10 cellular contexts compared by ENCODE assay signal in genomic region chr15:69081310-69082004, GRCh38.
DNase-seq lines count a peak whose midpoint lies in the region; ATAC-seq, FAIRE-seq and TF ChIP-seq lines count a peak whose summit lies in the region.
"Had no signal": no experiment of that assay in that cellular context is flagged by ENCODE, and none has a peak within 500 bp of the region (broad histone marks: within the 10 kb centered on the region; RNA-seq: fewer than 3 reads in every experiment).

No MANE protein-coding gene starts in this region.

- H3K36me3 ChIP-seq in mammary epithelial cell (ENCODE audit: insufficient read depth, low read length) (no peaks in the 10 kb centered on the region), kidney (ENCODE audit: control insufficient read depth in 1 of 2, insufficient read depth in 2 of 2, low read length in 2 of 2) (no peaks in the 10 kb centered on the region)

- no peaks in the 10 kb centered on the region for H3K9me3 Mint-ChIP-seq in stimulated activated naive CD8-positive, alpha-beta T cell treated with anti-CD3 and anti-CD28 coated beads, Interleukin-15, amount 100 ng/mL, for 72 hours

- H4K20me1 ChIP-seq in mammary epithelial cell (ENCODE audit: insufficient read depth, low read length): no peaks in the 10 kb centered on the region

- WGBS in mammary epithelial cell (ENCODE audit: low coverage, missing lambda C conversion rate): 16% methylated on average over 10 of the region's 10 CpGs

- CTCF ChIA-PET in mammary epithelial cell (lab: Charles Lee; ENCODE audit: low non-redundant PET): no interaction called here
- CTCF ChIA-PET in RWPE1 (lab: Yijun Ruan, JAX): no interaction called here

- H3K4me1 Mint-ChIP-seq in stimulated activated naive CD8-positive, alpha-beta T cell treated with anti-CD3 and anti-CD28 coated beads, Interleukin-15, amount 100 ng/mL, for 72 hours: peaks cover 18% of the 10 kb centered on the region

- H3K27me3 ChIP-seq in mammary epithelial cell (ENCODE audit: insufficient read depth, low read length): no peaks in the 10 kb centered on the region

- peaks cover 35% of the 10 kb centered on the region for H3K27me3 Mint-ChIP-seq in stimulated activated naive CD8-positive, alpha-beta T cell treated with anti-CD3 and anti-CD28 coated beads, Interleukin-15, amount 100 ng/mL, for 72 hours

- no peak for ATAC-seq in stimulated activated naive CD8-positive, alpha-beta T cell treated with anti-CD3 and anti-CD28 coated beads, Interleukin-15, amount 100 ng/mL, for 72 hours

- dilution Hi-C loops in mammary epithelial cell (cut with HindIII; ENCODE audit: low sequenced_read_pairs): no loop called here

- POLR2A ChIA-PET in RWPE1 (lab: Yijun Ruan, JAX; ENCODE audit: low non-redundant PET): no interaction called here

- H2AFZ ChIP-seq in mammary epithelial cell (ENCODE audit: low read depth, low read length): peak overlapping the region; percentile 84

- intact Hi-C loops in mammary epithelial cell (cut with micrococcal nuclease): loop anchor here (2.0 kb wide), 1 partner anchor 79 kb away; the partner anchor contains the start of gene GLCE
- intact Hi-C loops in kidney (cut with DNase I): no loop called here

- H3K79me2 ChIP-seq in mammary epithelial cell (ENCODE audit: insufficient read depth, low read length): no peaks in the 10 kb centered on the region

- H3K9ac ChIP-seq in mammary epithelial cell (ENCODE audit: insufficient read depth, low read length) (no peak overlapping the region), kidney (ENCODE audit: low read length in 2 of 2) (no peak overlapping the region)

- H3K4me3 Mint-ChIP-seq in stimulated activated naive CD8-positive, alpha-beta T cell treated with anti-CD3 and anti-CD28 coated beads, Interleukin-15, amount 100 ng/mL, for 72 hours: no peak overlapping the region

- H3K4me1 ChIP-seq in mammary epithelial cell (ENCODE audit: insufficient read depth, low read length): peaks cover 19% of the 10 kb centered on the region
- peaks cover 15 to 28% of the 10 kb centered on the region in 2 donors for H3K4me1 ChIP-seq in kidney (ENCODE audit: control insufficient read depth in 1 of 2, insufficient read depth in 1 of 2, low read depth in 1 of 2, low read length in 2 of 2)

- TF ChIP-seq CTCF in mammary epithelial cell (conservative IDR thresholded peaks at IDR 0.05 in 1 of 2, IDR thresholded peaks at IDR 0.05 in 1 of 2; ENCODE audit: extremely low read depth in 1 of 2, insufficient read depth in 1 of 2, low read depth in 1 of 2, low read length in 2 of 2) (no peak), kidney (IDR thresholded peaks at IDR 0.05; ENCODE audit: borderline replicate concordance, extremely low read depth, insufficient read depth) (no peak), RWPE1 (conservative IDR thresholded peaks at IDR 0.05; ENCODE audit: low read depth) (no peak)

- no TSS peak for BruUV-seq in mammary epithelial cell (replicated peaks; lab: Mats Ljungman, UMichigan)

- in situ Hi-C loops in mammary epithelial cell (cut with MboI; ENCODE audit: low sequenced_read_pairs in 2 of 2): no loop called here

- H3K4me3 ChIP-seq in mammary epithelial cell (replicated peaks in 1 of 3; ENCODE audit: insufficient read depth in 1 of 3, low read depth in 2 of 3, low read length in 3 of 3) (no peak overlapping the region), kidney (ENCODE audit: low read length in 2 of 2) (no peak overlapping the region), skin epidermis (no peak overlapping the region)

- H3K9me3 ChIP-seq in mammary epithelial cell (replicated peaks; ENCODE audit: insufficient read depth, low read length): no peaks in the 10 kb centered on the region
- no peaks in the 10 kb centered on the region for H3K9me3 ChIP-seq in kidney (ENCODE audit: control insufficient read depth in 1 of 2, low read length in 2 of 2)

- no peak overlapping the region for H3K4me2 ChIP-seq in mammary epithelial cell (ENCODE audit: insufficient read depth, low read depth, low read length)

- H3K27ac Mint-ChIP-seq in stimulated activated naive CD8-positive, alpha-beta T cell treated with anti-CD3 and anti-CD28 coated beads, Interleukin-15, amount 100 ng/mL, for 72 hours: no peak overlapping the region

- DNase-seq in EL (peak; percentile 69), mammary epithelial cell (peak; percentile 4), kidney (peak; percentile 82), RWPE1 (ENCODE audit: low spot score) (no peak), Kasumi-1 (lab: John Stamatoyannopoulos, UW) (no peak)
- DNase-seq in effector CD4-positive, alpha-beta T cell: no peak
- no peak for DNase-seq in stimulated activated naive CD8-positive, alpha-beta T cell treated with anti-CD3 and anti-CD28 coated beads, Interleukin-15, amount 100 ng/mL, for 72 hours
- DNase-seq: T-helper 1 cell had no signal

- FAIRE-seq in kidney (lab: Jason Lieb, UNC): no peak
- FAIRE-seq: frontal cortex had no signal

- H3K27ac ChIP-seq in mammary epithelial cell (ENCODE audit: insufficient read depth, low read depth, low read length): no peak overlapping the region
- H3K27ac ChIP-seq in kidney (ENCODE audit: low read depth in 2 of 2, low read length in 2 of 2): peak overlapping the region; percentile 44 to 52
- H3K27ac ChIP-seq in skin epidermis: peak overlapping the region in 14 of 21 experiments; percentile 0 to 78 (median 38)
- H3K27ac ChIP-seq in RWPE1: no peak overlapping the region

Comparison
In these comparisons a context has a peak if more than half of its experiments do, and no peak if none do; other contexts are left out.
1. DNase-seq: peak in EL (single experiment), mammary epithelial cell (single experiment) and kidney (single experiment); none in RWPE1 (single experiment), effector CD4-positive, alpha-beta T cell (single experiment), Kasumi-1 (0 of 2) and stimulated activated naive CD8-positive, alpha-beta T cell treated with anti-CD3 and anti-CD28 coated beads, Interleukin-15, amount 100 ng/mL, for 72 hours (0 of 2).
2. H3K27ac ChIP-seq: peak in kidney (2 of 2) and skin epidermis (14 of 21); none in mammary epithelial cell (single experiment) and RWPE1 (single experiment).